ENCODE assay signal across 7 cellular contexts in genomic region chr15:90868261-90868689, GRCh38. TPM values are rescaled to one million over a fixed set of nuclear protein-coding genes. Genes with fewer than 3 reads are reported as not detected.
DNase-seq lines count a peak whose midpoint lies in the region; ATAC-seq and TF ChIP-seq lines count a peak whose summit lies in the region.

FURIN (plus strand) TSS chr15:90868588; CDS start chr15:90875741, 7,153 bp downstream.

- H3K79me2 ChIP-seq in KMS-11 (ENCODE audit: insufficient read depth, low read depth) = peaks cover 12% of the 10 kb centered on the region

- H3K4me1 Mint-ChIP-seq in activated CD4-positive, alpha-beta memory T cell treated with anti-CD3 and anti-CD28 coated beads, Interleukin-2, amount 10 ng/mL, durations not matched to agents 7 days and 5 days = peaks cover 59% of the 10 kb centered on the region

- no peaks in the 10 kb centered on the region for H3K36me3 ChIP-seq in KMS-11 (ENCODE audit: insufficient read depth)

- peak within 1 kb of the TSS; percentile 85 for H3K4me3 Mint-ChIP-seq in activated CD4-positive, alpha-beta memory T cell treated with anti-CD3 and anti-CD28 coated beads, Interleukin-2, amount 10 ng/mL, durations not matched to agents 7 days and 5 days

- TF ChIP-seq CTCF in KMS-11 (conservative IDR thresholded peaks at IDR 0.05; ENCODE audit: low read depth, low read length) = no peak

- H3K27me3 ChIP-seq in KMS-11 (ENCODE audit: insufficient read depth, low read depth) = no peaks in the 10 kb centered on the region

- peaks cover 23% of the 10 kb centered on the region for H3K36me3 Mint-ChIP-seq in activated CD4-positive, alpha-beta memory T cell treated with anti-CD3 and anti-CD28 coated beads, Interleukin-2, amount 10 ng/mL, durations not matched to agents 7 days and 5 days (ENCODE audit: low read depth)

- no peak within 1 kb of the TSS for H3K4me3 ChIP-seq in KMS-11 (IDR thresholded peaks at IDR 0.05; ENCODE audit: insufficient read depth, low read depth, low read length)

- peaks cover 35% of the 10 kb centered on the region for H3K4me1 ChIP-seq in KMS-11 (ENCODE audit: low read depth, poor library complexity, severe bottlenecking)

- H3K27me3 Mint-ChIP-seq in activated CD4-positive, alpha-beta memory T cell treated with anti-CD3 and anti-CD28 coated beads, Interleukin-2, amount 10 ng/mL, durations not matched to agents 7 days and 5 days = no peaks in the 10 kb centered on the region

- no peak within 1 kb of the TSS for H3K27ac ChIP-seq in KMS-11

- intact Hi-C loops in left ventricle myocardium superior (cut with micrococcal nuclease) = no loop called here

- H3K9me3 Mint-ChIP-seq in activated CD4-positive, alpha-beta memory T cell treated with anti-CD3 and anti-CD28 coated beads, Interleukin-2, amount 10 ng/mL, durations not matched to agents 7 days and 5 days = no peaks in the 10 kb centered on the region

- POLR2A ChIA-PET in activated CD4-positive, alpha-beta memory T cell treated with anti-CD3 and anti-CD28 coated beads, Interleukin-2, amount 10 ng/mL, durations not matched to agents 7 days and 5 days (lab: Charles Lee) = interaction anchor here (1.8 to 5.9 kb wide), 6 partner anchors 9 to 52 kb away, joined by 4 to 93 read pairs (median 42); no protein-coding TSS in a partner anchor

- peak within 1 kb of the TSS; percentile 6; the same call in 1 of the 2 replicates for H3K4me2 ChIP-seq in KMS-11

- H3K27ac Mint-ChIP-seq in activated CD4-positive, alpha-beta memory T cell treated with anti-CD3 and anti-CD28 coated beads, Interleukin-2, amount 10 ng/mL, durations not matched to agents 7 days and 5 days = peak within 1 kb of the TSS; percentile 91

- DNase-seq in activated CD4-positive, alpha-beta memory T cell treated with anti-CD3 and anti-CD28 coated beads, Interleukin-2, amount 10 ng/mL, durations not matched to agents 7 days and 5 days = no peak
- DNase-seq in left ventricle myocardium superior (no peak), NCI-H446 (lab: John Stamatoyannopoulos, UW) (no peak)
- DNase-seq in stimulated activated CD8-positive, alpha-beta memory T cell treated with anti-CD3 and anti-CD28 coated beads, Interleukin-4, amount 100 ng/mL, for 48 hours = peak; percentile 68

- CTCF ChIA-PET in activated CD4-positive, alpha-beta memory T cell treated with anti-CD3 and anti-CD28 coated beads, Interleukin-2, amount 10 ng/mL, durations not matched to agents 7 days and 5 days (lab: Charles Lee) = interaction anchor here (0.7 to 1.3 kb wide), 4 partner anchors 15 to 150 kb away, joined by 3 to 5 read pairs (median 4); no protein-coding TSS in a partner anchor

- H3K9ac ChIP-seq in KMS-11 = no peak within 1 kb of the TSS

- H2AFZ ChIP-seq in KMS-11 (ENCODE audit: low read depth) = no peak within 1 kb of the TSS

- no peak for ATAC-seq in left ventricle myocardium superior
- ATAC-seq in GM18909 (IDR thresholded peaks at IDR 0.05; ENCODE audit: poor library complexity, unreplicated experiment) = no peak
- no peak for ATAC-seq in GM19351 (IDR thresholded peaks at IDR 0.05; ENCODE audit: unreplicated experiment)

- no peaks in the 10 kb centered on the region for H4K20me1 ChIP-seq in KMS-11 (ENCODE audit: insufficient read depth)

RNA-seq across cellular contexts. Expression of gene FURIN, which starts in this region (rescaled TPM):
- 100 to 1,000 TPM; 550 to 553 TPM for total RNA-seq in activated CD4-positive, alpha-beta memory T cell treated with anti-CD3 and anti-CD28 coated beads, Interleukin-2, amount 10 ng/mL, durations not matched to agents 7 days and 5 days
- 49.9 TPM for total RNA-seq in left ventricle myocardium superior

Comparison
In these comparisons a context has a peak if more than half of its experiments do, and no peak if none do; other contexts are left out.
1. RNA of gene FURIN (total RNA-seq): 550 to 553 TPM in activated CD4-positive, alpha-beta memory T cell treated with anti-CD3 and anti-CD28 coated beads, Interleukin-2, amount 10 ng/mL, durations not matched to agents 7 days and 5 days; 49.9 TPM in left ventricle myocardium superior (single experiment); every median in the first group is over 10 times any median in the second.